Comparison of ENCODE assay signal across 1 cellular context in genomic region chr12:639988-640387, GRCh38.
TF ChIP-seq lines count a peak whose summit lies in the region.

No MANE protein-coding gene starts in this region.

TF ChIP-seq in K562, 482 proteins besides CTCF, POLR2A, EP300 and RAD21:
- TF ChIP-seq TFE3 (CRISPR knock-in tag; IDR thresholded peaks at IDR 0.05) (peak; percentile 60; the same call in 1 of the 2 replicates), TCF15 (CRISPR knock-in tag; IDR thresholded peaks at IDR 0.05) (no peak)
